In the genomic region with DNA sequence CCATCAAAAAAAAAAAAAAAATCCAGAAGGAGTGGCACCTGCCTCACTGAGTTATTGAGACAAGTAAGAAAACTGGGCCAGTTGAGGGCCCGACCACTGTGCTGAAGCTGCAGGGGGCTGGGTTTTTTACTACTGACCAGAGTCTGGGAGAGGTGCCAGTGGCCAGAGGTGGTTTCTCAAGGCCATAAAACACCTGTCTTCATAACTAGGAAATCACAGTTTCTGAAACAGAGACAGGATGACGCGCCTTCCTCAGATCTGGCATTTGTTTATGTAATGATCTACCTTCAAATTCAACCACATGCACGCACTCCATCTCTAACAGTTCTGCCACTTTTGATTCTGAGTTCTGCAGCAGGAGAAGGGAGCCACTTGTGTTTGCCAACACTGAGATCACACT, we compare ENCODE assay signal across 17 cellular contexts. TPM values are rescaled to one million over a fixed set of nuclear protein-coding genes. Genes with fewer than 3 reads are reported as not detected.
A peak's percentile ranks its signal among the peaks of the same experiment; 100 is the strongest.
DNase-seq lines count a peak whose midpoint lies in the region; ATAC-seq and TF ChIP-seq lines count a peak whose summit lies in the region.
"Had no signal": no experiment of that assay in that cellular context is flagged by ENCODE, and none has a peak within 500 bp of the region (broad histone marks: within the 10 kb centered on the region; RNA-seq: fewer than 3 reads in every experiment).

No MANE protein-coding gene starts in this region.

- no peaks in the 10 kb centered on the region for H3K4me1 ChIP-seq in breast epithelium
- H3K4me1 ChIP-seq: BLaER1 treated with 17β-estradiol and CSF1 and Interleukin-3, amounts not matched to agents 10 nM and 100 nM had no signal

- H3K4me1 Mint-ChIP-seq in MCF 10A (ENCODE audit: insufficient read depth, unreplicated experiment): no peaks in the 10 kb centered on the region
- no peaks in the 10 kb centered on the region for H3K4me1 Mint-ChIP-seq in activated naive CD8-positive, alpha-beta T cell treated with anti-CD3 and anti-CD28 coated beads, Interleukin-2, amount 50 U/mL, for 24 hours

- no peak overlapping the region for H3K27ac Mint-ChIP-seq in MCF 10A (ENCODE audit: low read depth, unreplicated experiment)
- H3K27ac Mint-ChIP-seq in activated naive CD8-positive, alpha-beta T cell treated with anti-CD3 and anti-CD28 coated beads, Interleukin-2, amount 50 U/mL, for 24 hours: no peak overlapping the region

- peak; percentile 28 for DNase-seq in MCF 10A (ENCODE audit: unreplicated experiment)
- no peak for DNase-seq in breast epithelium (ENCODE audit: low spot score in 2 of 2)
- DNase-seq in LoVo (ENCODE audit: low spot score): peak; percentile 76
- peak; percentile 93 for DNase-seq in RPMI8226
- DNase-seq in activated naive CD8-positive, alpha-beta T cell treated with anti-CD3 and anti-CD28 coated beads, Interleukin-2, amount 50 U/mL, for 24 hours: no peak
- no peak for DNase-seq in epidermal melanocyte (ENCODE audit: insufficient read length, low spot score)
- DNase-seq: 8988T, Karpas-422, NCI-H1436, NCI-H2081 treated with DMSO at 0.1 percent for 48 hours, NCI-H446, NCI-H748 treated with DMSO at 0.1 percent for 48 hours, SHP77 treated with DMSO at 0.1 percent for 48 hours had no signal

- no peak overlapping the region for H3K27ac ChIP-seq in breast epithelium
- H3K27ac ChIP-seq: BLaER1 treated with 17β-estradiol and CSF1 and Interleukin-3, amounts not matched to agents 10 nM and 100 nM had no signal

- no peaks in the 10 kb centered on the region for H3K36me3 ChIP-seq in breast epithelium
- H3K36me3 ChIP-seq: BLaER1 treated with 17β-estradiol and CSF1 and Interleukin-3, amounts not matched to agents 10 nM and 100 nM had no signal

- H3K9me3 ChIP-seq in breast epithelium: no peaks in the 10 kb centered on the region

- CTCF ChIA-PET in MCF 10A (lab: Yijun Ruan, JAX): no interaction called here

- H3K27me3 Mint-ChIP-seq in MCF 10A (ENCODE audit: insufficient read depth, unreplicated experiment): peaks cover 22% of the 10 kb centered on the region
- no peaks in the 10 kb centered on the region for H3K27me3 Mint-ChIP-seq in activated naive CD8-positive, alpha-beta T cell treated with anti-CD3 and anti-CD28 coated beads, Interleukin-2, amount 50 U/mL, for 24 hours

- no peaks in the 10 kb centered on the region for H3K9me3 Mint-ChIP-seq in MCF 10A (ENCODE audit: unreplicated experiment)
- no peaks in the 10 kb centered on the region for H3K9me3 Mint-ChIP-seq in activated naive CD8-positive, alpha-beta T cell treated with anti-CD3 and anti-CD28 coated beads, Interleukin-2, amount 50 U/mL, for 24 hours

- no peaks in the 10 kb centered on the region for H3K27me3 ChIP-seq in breast epithelium
- H3K27me3 ChIP-seq: BLaER1 treated with 17β-estradiol and CSF1 and Interleukin-3, amounts not matched to agents 10 nM and 100 nM had no signal

- no TSS peak for BruUV-seq in MCF 10A (replicated peaks; lab: Mats Ljungman, UMichigan)

- no peak for ATAC-seq in activated naive CD8-positive, alpha-beta T cell treated with anti-CD3 and anti-CD28 coated beads, Interleukin-2, amount 50 U/mL, for 24 hours
- ATAC-seq in HG03565 (IDR thresholded peaks at IDR 0.05; ENCODE audit: unreplicated experiment): no peak
- ATAC-seq in GM21526 (IDR thresholded peaks at IDR 0.05; ENCODE audit: low FRiP score, unreplicated experiment): no peak
- ATAC-seq: HepG2 had no signal

- TF ChIP-seq POLR2A in breast epithelium (IDR thresholded peaks at IDR 0.05): no peak

- no peak overlapping the region for H3K4me3 Mint-ChIP-seq in MCF 10A (ENCODE audit: unreplicated experiment)
- H3K4me3 Mint-ChIP-seq in activated naive CD8-positive, alpha-beta T cell treated with anti-CD3 and anti-CD28 coated beads, Interleukin-2, amount 50 U/mL, for 24 hours: no peak overlapping the region

- H3K36me3 Mint-ChIP-seq in MCF 10A (ENCODE audit: insufficient read depth, unreplicated experiment): no peaks in the 10 kb centered on the region
- H3K36me3 Mint-ChIP-seq in activated naive CD8-positive, alpha-beta T cell treated with anti-CD3 and anti-CD28 coated beads, Interleukin-2, amount 50 U/mL, for 24 hours (ENCODE audit: low read depth): no peaks in the 10 kb centered on the region

- POLR2A ChIA-PET in MCF 10A (lab: Yijun Ruan, JAX): no interaction called here

- H3K4me3 ChIP-seq in breast epithelium: no peak overlapping the region
- H3K4me3 ChIP-seq: BLaER1 treated with 17β-estradiol and CSF1 and Interleukin-3, amounts not matched to agents 10 nM and 100 nM had no signal

- intact Hi-C loops in MCF 10A (cut with micrococcal nuclease): no loop called here
- intact Hi-C loops in breast epithelium (cut with DNase I; ENCODE audit: low total_unique reads): no loop called here

- no peak for TF ChIP-seq CTCF in MCF 10A (IDR thresholded peaks at IDR 0.05; ENCODE audit: unreplicated experiment)
- no peak for TF ChIP-seq CTCF in breast epithelium (IDR thresholded peaks at IDR 0.05)

RNA-seq across cellular contexts. Expression of gene TSPAN11, which starts 12.7 kb away (rescaled TPM):
- total RNA-seq in MCF 10A (2022) (not detected in 2 replicates), breast epithelium (1 to 10 TPM in 1 of 3 donors, under 1 TPM in 2; 0.48 to 1.3 (median 0.73) TPM)

Comparison
In these comparisons a context has a peak if more than half of its experiments do, and no peak if none do; other contexts are left out.
1. DNase-seq: peak in MCF 10A (single experiment), LoVo (single experiment) and RPMI8226 (single experiment); none in breast epithelium (0 of 2), activated naive CD8-positive, alpha-beta T cell treated with anti-CD3 and anti-CD28 coated beads, Interleukin-2, amount 50 U/mL, for 24 hours (single experiment) and epidermal melanocyte (single experiment).